In genomic region chr17:29617481-29618271, GRCh38 we compare ENCODE assay signal across 8 cellular contexts. TPM values are rescaled to one million over a fixed set of nuclear protein-coding genes. Genes with fewer than 3 reads are reported as not detected.
DNase-seq lines count a peak whose midpoint lies in the region; ATAC-seq and TF ChIP-seq lines count a peak whose summit lies in the region.

No MANE protein-coding gene starts in this region.

- POLR2A ChIA-PET in SK-N-SH (lab: Yijun Ruan, JAX): interaction anchor here (0.8 to 1.3 kb wide), 3 partner anchors 12 to 314 kb away, joined by 3 read pairs; no protein-coding TSS in a partner anchor

- peak overlapping the region; percentile 38 for H3K27ac ChIP-seq in KMS-11
- H3K27ac ChIP-seq in ascending aorta: no peak overlapping the region
- no peak overlapping the region; a peak in 1 of 4 replicates for H3K27ac ChIP-seq in SK-N-SH (ENCODE audit: low read depth in 2 of 2, low read length in 1 of 2)

- peak; percentile 31 for ATAC-seq in sciatic nerve
- no peak for ATAC-seq in HG03045 (IDR thresholded peaks at IDR 0.05; ENCODE audit: unreplicated experiment)

- no peaks in the 10 kb centered on the region for H3F3A ChIP-seq in SK-N-SH (replicated peaks; ENCODE audit: insufficient read depth)

- peak; percentile 88 for TF ChIP-seq CTCF in GM12873 (IDR thresholded peaks at IDR 0.05; ENCODE audit: insufficient read depth, low read depth, low read length, missing control alignments)
- peak; percentile 71 for TF ChIP-seq CTCF in KMS-11 (conservative IDR thresholded peaks at IDR 0.05; ENCODE audit: low read depth, low read length)
- peak; percentile 48 to 66 (median 58) for TF ChIP-seq CTCF in ascending aorta (IDR thresholded peaks at IDR 0.05)
- no peak for TF ChIP-seq CTCF in SK-N-SH (IDR thresholded peaks at IDR 0.05)

- intact Hi-C loops in ascending aorta (cut with DNase I) (loop anchor here (1.0 to 2.0 kb wide), 2 partner anchors 37 to 161 kb away; no protein-coding TSS in a partner anchor), sciatic nerve (cut with DNase I) (no loop called here)

- no peaks in the 10 kb centered on the region for H4K20me1 ChIP-seq in KMS-11 (ENCODE audit: insufficient read depth)
- H4K20me1 ChIP-seq in SK-N-SH (ENCODE audit: insufficient read depth): no peaks in the 10 kb centered on the region

- H2AFZ ChIP-seq in KMS-11 (ENCODE audit: low read depth) (peak overlapping the region; percentile 75), SK-N-SH (ENCODE audit: low read depth) (no peak overlapping the region)

- H3K4me2 ChIP-seq in KMS-11 (peak overlapping the region; percentile 79), SK-N-SH (no peak overlapping the region)

- no peak for TF ChIP-seq RAD21 in SK-N-SH (IDR thresholded peaks at IDR 0.05; ENCODE audit: low read length)

- peaks cover 13% of the 10 kb centered on the region; the same call in 1 of the 2 replicates for H3K27me3 ChIP-seq in KMS-11 (ENCODE audit: insufficient read depth, low read depth)
- H3K27me3 ChIP-seq in ascending aorta: no peaks in the 10 kb centered on the region
- no peaks in the 10 kb centered on the region for H3K27me3 ChIP-seq in SK-N-SH (ENCODE audit: insufficient read depth)

- WGBS in SK-N-SH (ENCODE audit: low lambda C conversion rate): 89% methylated on average over 43 of the region's 68 CpGs

- no peak for TF ChIP-seq EP300 in SK-N-SH (IDR thresholded peaks at IDR 0.05; ENCODE audit: borderline replicate concordance in 1 of 2, low read depth in 1 of 2, low read length in 1 of 2)

- CTCF ChIA-PET in SK-N-SH (lab: Yijun Ruan, JAX): interaction anchor here (0.9 to 2.5 kb wide), 19 partner anchors 9 to 476 kb away, joined by 3 to 11 read pairs (median 5); no protein-coding TSS in a partner anchor

- H3K36me3 Mint-ChIP-seq in T-helper 2 cell treated with Interferon-gamma antibody and Interleukin-4, amounts not matched to agents 5 μg/mL and 100 μg/mL, for 36 hours (ENCODE audit: low read depth): no peaks in the 10 kb centered on the region

- DNase-seq in T-helper 2 cell treated with Interferon-gamma antibody and Interleukin-4, amounts not matched to agents 5 μg/mL and 100 μg/mL, for 36 hours (ENCODE audit: low spot score): peak; percentile 88
- DNase-seq in ascending aorta (ENCODE audit: low spot score in 2 of 2): peak; percentile 46 to 85
- peak; percentile 59 for DNase-seq in hepatic stellate cell (ENCODE audit: low spot score)
- peak; percentile 89 for DNase-seq in sciatic nerve (ENCODE audit: low spot score)
- no peak for DNase-seq in SK-N-SH

- H3K9me2 ChIP-seq in SK-N-SH: no peaks in the 10 kb centered on the region

- H3K27me3 Mint-ChIP-seq in T-helper 2 cell treated with Interferon-gamma antibody and Interleukin-4, amounts not matched to agents 5 μg/mL and 100 μg/mL, for 36 hours (ENCODE audit: low read depth): peaks cover 11% of the 10 kb centered on the region

- H3K36me3 ChIP-seq in KMS-11 (ENCODE audit: insufficient read depth): no peaks in the 10 kb centered on the region
- no peaks in the 10 kb centered on the region for H3K36me3 ChIP-seq in ascending aorta
- peaks cover 0 to 16% of the 10 kb centered on the region in 2 experiments for H3K36me3 ChIP-seq in SK-N-SH (replicated peaks in 1 of 2; ENCODE audit: control insufficient read depth in 1 of 2, insufficient read depth in 2 of 2, low read length in 1 of 2)

- H3K27ac Mint-ChIP-seq in T-helper 2 cell treated with Interferon-gamma antibody and Interleukin-4, amounts not matched to agents 5 μg/mL and 100 μg/mL, for 36 hours: peak overlapping the region; percentile 87

- no peak overlapping the region for H3K4me3 ChIP-seq in KMS-11 (IDR thresholded peaks at IDR 0.05; ENCODE audit: insufficient read depth, low read depth, low read length)
- peak overlapping the region; percentile 27 to 62 for H3K4me3 ChIP-seq in ascending aorta
- H3K4me3 ChIP-seq in SK-N-SH (ENCODE audit: low read depth in 2 of 2, low read length in 1 of 2): no peak overlapping the region; a peak in 1 of 4 replicates

- H3K4me1 ChIP-seq in KMS-11 (ENCODE audit: low read depth, poor library complexity, severe bottlenecking): peaks cover 44% of the 10 kb centered on the region
- H3K4me1 ChIP-seq in ascending aorta: peaks cover 20 to 38% of the 10 kb centered on the region in 2 donors
- peaks cover 20 to 44% of the 10 kb centered on the region in 2 experiments; a peak in 3 of 4 replicates for H3K4me1 ChIP-seq in SK-N-SH (ENCODE audit: control insufficient read depth in 1 of 2, insufficient read depth in 2 of 2, low read depth in 1 of 2, low read length in 1 of 2)

- H3K9me3 Mint-ChIP-seq in T-helper 2 cell treated with Interferon-gamma antibody and Interleukin-4, amounts not matched to agents 5 μg/mL and 100 μg/mL, for 36 hours: no peaks in the 10 kb centered on the region

- H3K9ac ChIP-seq in KMS-11: peak overlapping the region; percentile 52; the same call in 1 of the 2 replicates
- no peak overlapping the region for H3K9ac ChIP-seq in SK-N-SH

- no peaks in the 10 kb centered on the region for H3K9me3 ChIP-seq in ascending aorta
- H3K9me3 ChIP-seq in SK-N-SH: no peaks in the 10 kb centered on the region

- peaks cover 38% of the 10 kb centered on the region for H3K4me1 Mint-ChIP-seq in T-helper 2 cell treated with Interferon-gamma antibody and Interleukin-4, amounts not matched to agents 5 μg/mL and 100 μg/mL, for 36 hours (ENCODE audit: low read depth)

- H3K79me2 ChIP-seq in KMS-11 (ENCODE audit: insufficient read depth, low read depth) (no peaks in the 10 kb centered on the region), SK-N-SH (ENCODE audit: insufficient read depth) (no peaks in the 10 kb centered on the region)

- peak overlapping the region; percentile 85 for H3K4me3 Mint-ChIP-seq in T-helper 2 cell treated with Interferon-gamma antibody and Interleukin-4, amounts not matched to agents 5 μg/mL and 100 μg/mL, for 36 hours

TF ChIP-seq in SK-N-SH, 30 proteins besides CTCF, POLR2A, EP300 and RAD21 (continues in another document):
- no peak for TF ChIP-seq RCOR1 (IDR thresholded peaks at IDR 0.05; ENCODE audit: low read length)
- no peak for TF ChIP-seq YY1 (IDR thresholded peaks at IDR 0.05; ENCODE audit: low read depth)
- TF ChIP-seq USF2 (IDR thresholded peaks at IDR 0.05; ENCODE audit: borderline replicate concordance, low read depth, low read length): no peak
- TF ChIP-seq, protein P1, sequence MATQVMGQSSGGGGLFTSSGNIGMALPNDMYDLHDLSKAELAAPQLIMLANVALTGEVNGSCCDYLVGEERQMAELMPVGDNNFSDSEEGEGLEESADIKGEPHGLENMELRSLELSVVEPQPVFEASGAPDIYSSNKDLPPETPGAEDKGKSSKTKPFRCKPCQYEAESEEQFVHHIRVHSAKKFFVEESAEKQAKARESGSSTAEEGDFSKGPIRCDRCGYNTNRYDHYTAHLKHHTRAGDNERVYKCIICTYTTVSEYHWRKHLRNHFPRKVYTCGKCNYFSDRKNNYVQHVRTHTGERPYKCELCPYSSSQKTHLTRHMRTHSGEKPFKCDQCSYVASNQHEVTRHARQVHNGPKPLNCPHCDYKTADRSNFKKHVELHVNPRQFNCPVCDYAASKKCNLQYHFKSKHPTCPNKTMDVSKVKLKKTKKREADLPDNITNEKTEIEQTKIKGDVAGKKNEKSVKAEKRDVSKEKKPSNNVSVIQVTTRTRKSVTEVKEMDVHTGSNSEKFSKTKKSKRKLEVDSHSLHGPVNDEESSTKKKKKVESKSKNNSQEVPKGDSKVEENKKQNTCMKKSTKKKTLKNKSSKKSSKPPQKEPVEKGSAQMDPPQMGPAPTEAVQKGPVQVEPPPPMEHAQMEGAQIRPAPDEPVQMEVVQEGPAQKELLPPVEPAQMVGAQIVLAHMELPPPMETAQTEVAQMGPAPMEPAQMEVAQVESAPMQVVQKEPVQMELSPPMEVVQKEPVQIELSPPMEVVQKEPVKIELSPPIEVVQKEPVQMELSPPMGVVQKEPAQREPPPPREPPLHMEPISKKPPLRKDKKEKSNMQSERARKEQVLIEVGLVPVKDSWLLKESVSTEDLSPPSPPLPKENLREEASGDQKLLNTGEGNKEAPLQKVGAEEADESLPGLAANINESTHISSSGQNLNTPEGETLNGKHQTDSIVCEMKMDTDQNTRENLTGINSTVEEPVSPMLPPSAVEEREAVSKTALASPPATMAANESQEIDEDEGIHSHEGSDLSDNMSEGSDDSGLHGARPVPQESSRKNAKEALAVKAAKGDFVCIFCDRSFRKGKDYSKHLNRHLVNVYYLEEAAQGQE (IDR thresholded peaks at IDR 0.05; ENCODE audit: low read depth, low read length): no peak
- no peak for TF ChIP-seq CHD2 (IDR thresholded peaks at IDR 0.05; ENCODE audit: low read length, partially characterized antibody)
- TF ChIP-seq RFX5 (IDR thresholded peaks at IDR 0.05; ENCODE audit: low read length): no peak
- no peak for TF ChIP-seq TEAD4 (IDR thresholded peaks at IDR 0.05; ENCODE audit: borderline replicate concordance, insufficient read depth)
- TF ChIP-seq SMC3 (IDR thresholded peaks at IDR 0.05; ENCODE audit: low read depth, low read length): no peak

RNA-seq across cellular contexts. Expression of gene CORO6, which starts 5.0 kb away (rescaled TPM):
- total RNA-seq in ascending aorta (22.0 TPM), sciatic nerve (21.5 TPM)
- 18.4 and 28.1 TPM in 2 replicates for polyA plus RNA-seq in SK-N-SH (2012; rRNA removed)
- polyA plus RNA-seq in SK-N-SH (2012; cell fraction: cytosol; rRNA removed): 2.0 and 5.5 TPM in 2 replicates
- 212 and 229 TPM in 2 replicates for polyA plus RNA-seq in SK-N-SH (2012; cell fraction: nucleus; rRNA removed)

RNA-seq across cellular contexts. Expression of gene ANKRD13B, which starts 24.7 kb away (rescaled TPM):
- total RNA-seq in ascending aorta (16.7 TPM), sciatic nerve (22.4 TPM)
- 14.0 and 16.1 TPM in 2 replicates for polyA plus RNA-seq in SK-N-SH (2012; rRNA removed)
- polyA plus RNA-seq in SK-N-SH (2012; cell fraction: cytosol; rRNA removed): 4.1 and 9.1 TPM in 2 replicates
- polyA plus RNA-seq in SK-N-SH (2012; cell fraction: nucleus; rRNA removed): 90.2 and 139 TPM in 2 replicates

RNA-seq across cellular contexts. Expression of gene GIT1, which starts 28.2 kb away (rescaled TPM):
- total RNA-seq in ascending aorta: 142 TPM
- 93.8 TPM for total RNA-seq in sciatic nerve
- 39.4 and 42.9 TPM in 2 replicates for polyA plus RNA-seq in SK-N-SH (2012; rRNA removed)
- 21.6 and 27.8 TPM in 2 replicates for polyA plus RNA-seq in SK-N-SH (2012; cell fraction: cytosol; rRNA removed)
- 92.1 and 131 TPM in 2 replicates for polyA plus RNA-seq in SK-N-SH (2012; cell fraction: nucleus; rRNA removed)

RNA-seq across cellular contexts. Expression of gene TP53I13, which starts 49.2 kb away (rescaled TPM):
- 93.7 TPM for total RNA-seq in ascending aorta
- 39.9 TPM for total RNA-seq in sciatic nerve
- polyA plus RNA-seq in SK-N-SH (2012; rRNA removed): 39.2 and 45.3 TPM in 2 replicates
- 15.7 and 27.4 TPM in 2 replicates for polyA plus RNA-seq in SK-N-SH (2012; cell fraction: cytosol; rRNA removed)
- polyA plus RNA-seq in SK-N-SH (2012; cell fraction: nucleus; rRNA removed): 130 and 165 TPM in 2 replicates

RNA-seq across cellular contexts. Expression of gene ABHD15, which starts 50.8 kb away (rescaled TPM):
- total RNA-seq in ascending aorta (11.0 TPM), sciatic nerve (11.1 TPM)
- polyA plus RNA-seq in SK-N-SH (2012; rRNA removed): 6.3 and 7.0 TPM in 2 replicates
- 4.4 and 6.0 TPM in 2 replicates for polyA plus RNA-seq in SK-N-SH (2012; cell fraction: cytosol; rRNA removed)
- 5.7 and 6.0 TPM in 2 replicates for polyA plus RNA-seq in SK-N-SH (2012; cell fraction: nucleus; rRNA removed)

Comparison
In these comparisons a context has a peak if more than half of its experiments do, and no peak if none do; other contexts are left out.
1. H3K4me3 ChIP-seq: peak in ascending aorta (2 of 2); none in KMS-11 (single experiment) and SK-N-SH (0 of 2).